In genomic region chr14:103628684-103629502, GRCh38 we compare ENCODE assay signal across 1 cellular context.
TF ChIP-seq lines count a peak whose summit lies in the region.

Gene KLC1, plus strand, starts transcription at chr14:103629211. Its CDS starts 25,354 bp downstream, at chr14:103654565.

TF ChIP-seq in K562, 482 proteins besides CTCF, POLR2A, EP300 and RAD21 (continued from another document and continues in another):
- TF ChIP-seq TFAP4 (CRISPR knock-in tag; IDR thresholded peaks at IDR 0.05; ENCODE audit: borderline replicate concordance) (peak; percentile 45; the same call in 1 of the 2 replicates), PCBP1 (IDR thresholded peaks at IDR 0.05; ENCODE audit: low read depth, low read length, poor library complexity, severe bottlenecking) (peak; percentile 14), ATF2 (CRISPR knock-in tag; IDR thresholded peaks at IDR 0.05) (peak; percentile 87; the same call in 1 of the 2 replicates), PATZ1 (CRISPR knock-in tag; IDR thresholded peaks at IDR 0.05; ENCODE audit: borderline replicate concordance) (no peak), BRF1 (IDR thresholded peaks at IDR 0.05; ENCODE audit: borderline replicate concordance, extremely low read depth, insufficient read length) (no peak), POLR2H (tag; IDR thresholded peaks at IDR 0.05; ENCODE audit: low read depth) (peak; percentile 41; the same call in 1 of the 2 replicates), PML (IDR thresholded peaks at IDR 0.05; ENCODE audit: low read length) (peak; percentile 38; the same call in 1 of the 2 replicates), CREB1 (IDR thresholded peaks at IDR 0.05) (peak; percentile 87), CREB1 (CRISPR knock-in tag; IDR thresholded peaks at IDR 0.05) (peak; percentile 95), BCOR (IDR thresholded peaks at IDR 0.05) (peak; percentile 99), BACH1 (tag; IDR thresholded peaks at IDR 0.05) (no peak), ZNF589 (CRISPR knock-in tag; IDR thresholded peaks at IDR 0.05; ENCODE audit: low read depth) (0 out of 2 replicates have a peak, but pooled peaks have one; percentile 37), HBP1 (CRISPR knock-in tag; IDR thresholded peaks at IDR 0.05) (no peak), KDM2B (CRISPR knock-in tag; IDR thresholded peaks at IDR 0.05) (no peak), JUN (IDR thresholded peaks at IDR 0.05; ENCODE audit: borderline replicate concordance, low read depth, low read length) (peak; percentile 84), JUN (CRISPR knock-in tag; IDR thresholded peaks at IDR 0.05; ENCODE audit: borderline replicate concordance) (peak; percentile 45; the same call in 1 of the 2 replicates), VEZF1 (CRISPR knock-in tag; IDR thresholded peaks at IDR 0.05) (peak; percentile 99), MYC (IDR thresholded peaks at IDR 0.05; ENCODE audit: low read depth, low read length) (peak; percentile 64), MYC (CRISPR knock-in tag; IDR thresholded peaks at IDR 0.05; ENCODE audit: borderline replicate concordance, low read depth) (no peak), SUPT5H (IDR thresholded peaks at IDR 0.05) (peak; percentile 59), RBBP5 (IDR thresholded peaks at IDR 0.05; ENCODE audit: borderline replicate concordance, insufficient read depth, low read length, poor library complexity, severe bottlenecking) (peak; percentile 69), KAT7 (CRISPR knock-in tag; IDR thresholded peaks at IDR 0.05; ENCODE audit: borderline replicate concordance) (peak; percentile 69), ZBTB12 (CRISPR knock-in tag; IDR thresholded peaks at IDR 0.05) (peak; percentile 89), E2F1 (CRISPR knock-in tag; IDR thresholded peaks at IDR 0.05) (peak; percentile 56; the same call in 1 of the 2 replicates), CTBP1 (IDR thresholded peaks at IDR 0.05; ENCODE audit: borderline replicate concordance) (peak; percentile 68), ZNF644 (tag; IDR thresholded peaks at IDR 0.05; ENCODE audit: low read depth) (0 out of 2 replicates have a peak, but pooled peaks have one; percentile 5), GATA2 (CRISPR knock-in tag; IDR thresholded peaks at IDR 0.05) (no peak), TBP (optimal IDR thresholded peaks at IDR 0.05; ENCODE audit: low read depth, low read length) (peak; percentile 45), ZNF766 (CRISPR knock-in tag; conservative IDR thresholded peaks at IDR 0.05) (peak; percentile 38; the same call in 1 of the 2 replicates), GABPB1 (CRISPR knock-in tag; IDR thresholded peaks at IDR 0.05) (peak; percentile 6; the same call in 1 of the 2 replicates), MBD2 (IDR thresholded peaks at IDR 0.05; ENCODE audit: borderline replicate concordance, low read depth) (peak; percentile 55; the same call in 1 of the 2 replicates), PTRF (tag; IDR thresholded peaks at IDR 0.05) (no peak), E2F6 (IDR thresholded peaks at IDR 0.05; ENCODE audit: borderline replicate concordance in 1 of 2, extremely low read depth in 1 of 2, insufficient read depth in 1 of 2, insufficient read length in 1 of 2, low read depth in 1 of 2, low read length in 1 of 2, poor library complexity in 1 of 2, severe bottlenecking in 1 of 2) (peak in 1 of 2 experiments; percentile 29), BRD9 (IDR thresholded peaks at IDR 0.05; ENCODE audit: low read depth, partially characterized antibody) (no peak), ZNF398 (CRISPR knock-in tag; IDR thresholded peaks at IDR 0.05) (no peak), ZBED1 (IDR thresholded peaks at IDR 0.05) (0 out of 2 replicates have a peak, but pooled peaks have one; percentile 19), SP1 (CRISPR knock-in tag; IDR thresholded peaks at IDR 0.05) (peak; percentile 56), ZNF263 (CRISPR knock-in tag; IDR thresholded peaks at IDR 0.05; ENCODE audit: borderline replicate concordance) (no peak; the same call in 1 of the 2 replicates), ATF4 (CRISPR knock-in tag; IDR thresholded peaks at IDR 0.05) (no peak), RB1 (IDR thresholded peaks at IDR 0.05; ENCODE audit: low read depth) (peak; percentile 52; the same call in 1 of the 2 replicates), ZNF512 (tag; IDR thresholded peaks at IDR 0.05) (no peak), ATF3 (IDR thresholded peaks at IDR 0.05) (peak; percentile 99), ATF3 (CRISPR knock-in tag; conservative IDR thresholded peaks at IDR 0.05) (no peak), MTA1 (IDR thresholded peaks at IDR 0.05; ENCODE audit: borderline replicate concordance) (peak; percentile 95), MAZ (CRISPR knock-in tag; conservative IDR thresholded peaks at IDR 0.05 in 1 of 2, IDR thresholded peaks at IDR 0.05 in 1 of 2) (peak; percentile 86 to 91), KHSRP (IDR thresholded peaks at IDR 0.05) (peak; percentile 58; the same call in 1 of the 2 replicates), HDAC6 (IDR thresholded peaks at IDR 0.05; ENCODE audit: low read depth, low read length) (no peak), GTF2F1 (IDR thresholded peaks at IDR 0.05; ENCODE audit: low read depth, low read length) (no peak), ZZZ3 (IDR thresholded peaks at IDR 0.05) (no peak), PHF8 (IDR thresholded peaks at IDR 0.05; ENCODE audit: borderline replicate concordance, low read length) (peak; percentile 84; the same call in 1 of the 2 replicates), POLR2G (IDR thresholded peaks at IDR 0.05; ENCODE audit: low read depth, low read length) (peak; percentile 89), PHF20 (IDR thresholded peaks at IDR 0.05; ENCODE audit: partially characterized antibody) (peak; percentile 78)
